ENCODE assay signal across 34 cellular contexts in genomic region chr10:95580140-95580539, GRCh38.
"Had no signal": no experiment of that assay in that cellular context is flagged by ENCODE, and none has a peak within 500 bp of the region (broad histone marks: within the 10 kb centered on the region; RNA-seq: fewer than 3 reads in every experiment).

No MANE protein-coding gene starts in this region.

- ATAC-seq: activated CD8-positive, alpha-beta T cell treated with anti-CD3 and anti-CD28 coated beads for 36 hours; activated naive CD4-positive, alpha-beta T cell treated with anti-CD3 and anti-CD28 coated beads, Interleukin-2, amount 50 U/mL, for 72 hours; PC-3 had no signal

- H3K4me3 Mint-ChIP-seq: activated CD4-positive, alpha-beta T cell treated with anti-CD3 and anti-CD28 coated beads, Interleukin-2, amount 10 ng/mL, durations not matched to agents 24 days and 14 days; activated CD8-positive, alpha-beta T cell treated with anti-CD3 and anti-CD28 coated beads for 36 hours; activated T-cell treated with anti-CD3 and anti-CD28 coated beads, Interleukin-2, amount 50 U/mL, for 24 hours had no signal

- H3K9me3 ChIP-seq: adrenal gland, MG63, Peyer's patch had no signal

- H3K36me3 Mint-ChIP-seq: activated naive CD4-positive, alpha-beta T cell treated with anti-CD3 and anti-CD28 coated beads, Interleukin-2, amount 50 U/mL, for 72 hours; brain had no signal

- H3K4me1 Mint-ChIP-seq: activated CD4-positive, alpha-beta T cell treated with anti-CD3 and anti-CD28 coated beads, Interleukin-2, amount 10 ng/mL, durations not matched to agents 24 days and 14 days had no signal

- H3K4me1 ChIP-seq: adrenal gland, Peyer's patch had no signal

- H3K27me3 ChIP-seq: adrenal gland, Peyer's patch had no signal

- H3K4me3 ChIP-seq: adrenal gland, MG63, Peyer's patch had no signal

- H3K27ac Mint-ChIP-seq: activated CD4-positive, alpha-beta T cell treated with anti-CD3 and anti-CD28 coated beads, Interleukin-2, amount 10 ng/mL, durations not matched to agents 24 days and 14 days; activated CD8-positive, alpha-beta T cell treated with anti-CD3 and anti-CD28 coated beads for 36 hours; activated naive CD4-positive, alpha-beta T cell treated with anti-CD3 and anti-CD28 coated beads, Interleukin-2, amount 50 U/mL, for 72 hours; activated T-cell treated with anti-CD3 and anti-CD28 coated beads, Interleukin-2, amount 50 U/mL, for 24 hours; activated T-helper 2 cell treated with anti-CD3 and anti-CD28 coated beads, Interferon-gamma antibody, Interleukin-2, Interleukin-4, amounts not matched to agents 10 μg/mL and 5 μg/mL and 100 μg/mL, durations not matched to agents 14 hours and 24 hours and 36 hours had no signal

- DNase-seq: activated CD4-positive, alpha-beta T cell treated with anti-CD3 and anti-CD28 coated beads, Interleukin-2, amount 10 ng/mL, durations not matched to agents 24 days and 14 days; activated CD4-positive, alpha-beta T cell treated with anti-CD3 and anti-CD28 coated beads, Interleukin-2, amount 50 U/mL, for 4 hours; activated CD8-positive, alpha-beta T cell treated with anti-CD3 and anti-CD28 coated beads for 36 hours; activated gamma-delta T cell; activated naive CD4-positive, alpha-beta T cell treated with Interleukin-2 at 50 U/mL for 16 hours; activated T-cell treated with anti-CD3 and anti-CD28 coated beads, Interleukin-2, amount 50 U/mL, for 24 hours; adrenal gland; anterior cingulate cortex; central memory CD4-positive, alpha-beta T cell; Kasumi-1; KG1; MG63; NCI-H1048; NCI-H1105 treated with DMSO at 0.1 percent for 48 hours; NCI-H1436; NCI-H1694; NCI-H1930; NCI-H2081 treated with DMSO at 0.1 percent for 48 hours; NCI-H2171; NCI-H510A; NCI-H526; NCI-H748 treated with DMSO at 0.1 percent for 48 hours; NK-92 treated with Interleukin-12 subunit alpha and Interleukin-12 subunit beta, amount 100 ng/mL, for 24 hours; PC-3; Peyer's patch; RPMI8226; SIG-M5; SW 1271; T-helper 1 cell; T-helper 2 cell; T-helper 9 cell had no signal

- H3K9me3 Mint-ChIP-seq: activated CD4-positive, alpha-beta T cell treated with anti-CD3 and anti-CD28 coated beads, Interleukin-2, amount 10 ng/mL, durations not matched to agents 24 days and 14 days; activated CD8-positive, alpha-beta T cell treated with anti-CD3 and anti-CD28 coated beads for 36 hours; activated naive CD4-positive, alpha-beta T cell treated with anti-CD3 and anti-CD28 coated beads, Interleukin-2, amount 50 U/mL, for 72 hours; activated T-cell treated with anti-CD3 and anti-CD28 coated beads, Interleukin-2, amount 50 U/mL, for 24 hours; activated T-helper 2 cell treated with anti-CD3 and anti-CD28 coated beads, Interferon-gamma antibody, Interleukin-2, Interleukin-4, amounts not matched to agents 10 μg/mL and 5 μg/mL and 100 μg/mL, durations not matched to agents 14 hours and 24 hours and 36 hours; brain had no signal

- H3K36me3 ChIP-seq: adrenal gland, MG63, Peyer's patch had no signal

- H3K27ac ChIP-seq: adrenal gland, Peyer's patch had no signal
